In genomic region chr20:24453917-24454316, GRCh38 we compare ENCODE assay signal across 1 cellular context.
TF ChIP-seq lines count a peak whose summit lies in the region.

No MANE protein-coding gene starts in this region.

TF ChIP-seq in H1, 55 proteins besides CTCF, POLR2A, EP300 and RAD21 (continued from another document):
- TF ChIP-seq EZH2 (IDR thresholded peaks at IDR 0.05; ENCODE audit: low read depth, low read length, severe bottlenecking) (no peak), RFX5 (IDR thresholded peaks at IDR 0.05; ENCODE audit: borderline replicate concordance, low read depth, low read length) (no peak), TEAD4 (IDR thresholded peaks at IDR 0.05; ENCODE audit: low read depth, low read length) (no peak), KDM5A (IDR thresholded peaks at IDR 0.05; ENCODE audit: low read length) (no peak), POLR2AphosphoS5 (IDR thresholded peaks at IDR 0.05; ENCODE audit: low read depth, low read length) (no peak), CHD7 (IDR thresholded peaks at IDR 0.05; ENCODE audit: insufficient replicate concordance, low read length) (no peak), RNF2 (IDR thresholded peaks at IDR 0.05; ENCODE audit: borderline replicate concordance, low read depth, low read length, missing control alignments, poor library complexity, severe bottlenecking) (no peak), TAF1 (IDR thresholded peaks at IDR 0.05; ENCODE audit: low read depth, low read length) (no peak)
